16 cellular contexts compared by ENCODE assay signal in genomic region chr4:35541888-35542213, GRCh38.
"Had no signal": no experiment of that assay in that cellular context is flagged by ENCODE, and none has a peak within 500 bp of the region (broad histone marks: within the 10 kb centered on the region; RNA-seq: fewer than 3 reads in every experiment).

No MANE protein-coding gene starts in this region.

- H3K4me1 ChIP-seq: parathyroid adenoma had no signal

- ATAC-seq: left cardiac atrium had no signal

- H3K79me2 ChIP-seq: parathyroid adenoma had no signal

- H3K9me3 Mint-ChIP-seq: activated T-helper 1 cell treated with anti-CD3 and anti-CD28 coated beads, Interleukin-12 subunit alpha, Interleukin-12 subunit beta, Interleukin-2, Interleukin-4 antibody, amounts not matched to agents 30 ng/mL and 10 ng/mL and 1 ng/mL, durations not matched to agents 14 hours and 24 hours and 36 hours; central memory CD8-positive, alpha-beta T cell had no signal

- H3K9ac ChIP-seq: parathyroid adenoma had no signal

- H3K36me3 Mint-ChIP-seq: activated naive CD8-positive, alpha-beta T cell treated with anti-CD3 and anti-CD28 coated beads, Interleukin-2, amount 10 ng/mL, durations not matched to agents 7 days and 5 days; brain; immature natural killer cell; naive B cell had no signal

- H3K4me3 Mint-ChIP-seq: activated naive CD8-positive, alpha-beta T cell treated with anti-CD3 and anti-CD28 coated beads, Interleukin-2, amount 10 ng/mL, durations not matched to agents 7 days and 5 days; activated T-helper 1 cell treated with anti-CD3 and anti-CD28 coated beads, Interleukin-12 subunit alpha, Interleukin-12 subunit beta, Interleukin-2, Interleukin-4 antibody, amounts not matched to agents 30 ng/mL and 10 ng/mL and 1 ng/mL, durations not matched to agents 14 hours and 24 hours and 36 hours; brain; central memory CD8-positive, alpha-beta T cell; immature natural killer cell; naive B cell had no signal

- H3K27ac Mint-ChIP-seq: activated naive CD8-positive, alpha-beta T cell treated with anti-CD3 and anti-CD28 coated beads, Interleukin-2, amount 10 ng/mL, durations not matched to agents 7 days and 5 days; activated T-helper 1 cell treated with anti-CD3 and anti-CD28 coated beads, Interleukin-12 subunit alpha, Interleukin-12 subunit beta, Interleukin-2, Interleukin-4 antibody, amounts not matched to agents 30 ng/mL and 10 ng/mL and 1 ng/mL, durations not matched to agents 14 hours and 24 hours and 36 hours; brain; immature natural killer cell had no signal

- H3K27ac ChIP-seq: coronary artery, parathyroid adenoma, thoracic aorta had no signal

- DNase-seq: activated CD4-positive, alpha-beta T cell treated with anti-CD3 and anti-CD28 coated beads, Interleukin-2, amount 50 U/mL, for 1 hour; activated CD8-positive, alpha-beta memory T cell treated with anti-CD3 and anti-CD28 coated beads for 24 hours; activated naive CD8-positive, alpha-beta T cell treated with anti-CD3 and anti-CD28 coated beads, Interleukin-2, amount 10 ng/mL, durations not matched to agents 7 days and 5 days; foreskin fibroblast; immature natural killer cell; left cardiac atrium; naive B cell; stimulated activated CD4-positive, alpha-beta T cell treated with anti-CD3 and anti-CD28 coated beads, Interleukin-12 subunit alpha, Interleukin-12 subunit beta, amount 100 ng/mL, for 4 hours; stimulated activated CD4-positive, alpha-beta T cell treated with anti-CD3 and anti-CD28 coated beads, Interleukin-2, amount 100 ng/mL, for 24 hours had no signal

- H3K36me3 ChIP-seq: thoracic aorta had no signal

- H3K4me3 ChIP-seq: coronary artery, lung, thoracic aorta had no signal

- H3K27me3 Mint-ChIP-seq: activated naive CD8-positive, alpha-beta T cell treated with anti-CD3 and anti-CD28 coated beads, Interleukin-2, amount 10 ng/mL, durations not matched to agents 7 days and 5 days; central memory CD8-positive, alpha-beta T cell; naive B cell had no signal

- H3K9me3 ChIP-seq: thoracic aorta had no signal

- H2AFZ ChIP-seq: parathyroid adenoma had no signal

- H3K4me1 Mint-ChIP-seq: activated naive CD8-positive, alpha-beta T cell treated with anti-CD3 and anti-CD28 coated beads, Interleukin-2, amount 10 ng/mL, durations not matched to agents 7 days and 5 days; brain; central memory CD8-positive, alpha-beta T cell; immature natural killer cell; naive B cell had no signal
